Comparison of ENCODE assay signal across 8 cellular contexts in genomic region chrX:68433155-68433980, GRCh38. TPM values are rescaled to one million over a fixed set of nuclear protein-coding genes. Genes with fewer than 3 reads are reported as not detected.
DNase-seq lines count a peak whose midpoint lies in the region; ATAC-seq and TF ChIP-seq lines count a peak whose summit lies in the region.

TSS of gene OPHN1 (minus strand) at chrX:68433495. CDS start at chrX:68433020, 475 bp downstream.

- DNase-seq in AG08395 (ENCODE audit: low spot score) (peak; percentile 68), brain pericyte (ENCODE audit: low read depth, low spot score) (peak; percentile 21), hypothalamus (lab: John Stamatoyannopoulos, UW) (peak; percentile 1 to 84 (median 50)), pons (ENCODE audit: low spot score) (peak; percentile 49)

- ATAC-seq in GM21423 (IDR thresholded peaks at IDR 0.05; ENCODE audit: unreplicated experiment), result peak; percentile 59
- no peak for ATAC-seq in HG03095 (IDR thresholded peaks at IDR 0.05; ENCODE audit: unreplicated experiment)
- ATAC-seq in GM19023 (IDR thresholded peaks at IDR 0.05; ENCODE audit: unreplicated experiment), result no peak

TF ChIP-seq in PFSK-1, 5 proteins besides CTCF, POLR2A, EP300 and RAD21:
- TF ChIP-seq FOXP2 (optimal IDR thresholded peaks at IDR 0.05; ENCODE audit: borderline replicate concordance, extremely low read depth, extremely low read length, insufficient read depth), result no peak
- TF ChIP-seq SIN3A (IDR thresholded peaks at IDR 0.05; ENCODE audit: borderline replicate concordance, insufficient read depth, low read length), result 0 out of 2 replicates have a peak, but pooled peaks have one; percentile 28
- peak; percentile 58 for TF ChIP-seq POLR2AphosphoS5 (IDR thresholded peaks at IDR 0.05; ENCODE audit: low read depth, low read length)
- no peak for TF ChIP-seq TAF1 (IDR thresholded peaks at IDR 0.05; ENCODE audit: borderline replicate concordance, insufficient read depth, low read length)
- TF ChIP-seq REST (IDR thresholded peaks at IDR 0.05; ENCODE audit: insufficient read depth in 1 of 2, low read depth in 2 of 2, low read length in 2 of 2), result no peak
TF ChIP-seq in PFSK-1: peak in this region for 2.

RNA-seq across cellular contexts. Expression of gene OPHN1, which starts in this region (rescaled TPM):
- polyA plus RNA-seq in PFSK-1 (2012; ENCODE audit: insufficient read length, low read depth), result 1.2 TPM
